ENCODE assay signal across 1 cellular context in genomic region chr1:207603777-207604176, GRCh38.
TF ChIP-seq lines count a peak whose summit lies in the region.

No MANE protein-coding gene starts in this region.

TF ChIP-seq in HepG2, 621 proteins besides CTCF, POLR2A, EP300 and RAD21 (continued from another document and continues in another):
- no peak for TF ChIP-seq CSRNP2 (CRISPR knock-in tag; conservative IDR thresholded peaks at IDR 0.05; ENCODE audit: low read depth)
- TF ChIP-seq RFX3 (CRISPR knock-in tag; IDR thresholded peaks at IDR 0.05), result no peak
- no peak for TF ChIP-seq MAZ (IDR thresholded peaks at IDR 0.05; ENCODE audit: borderline replicate concordance, low read depth, low read length)
- TF ChIP-seq MAZ (CRISPR knock-in tag; IDR thresholded peaks at IDR 0.05; ENCODE audit: low read depth), result no peak
- no peak for TF ChIP-seq WIZ (CRISPR knock-in tag; IDR thresholded peaks at IDR 0.05)
- no peak for TF ChIP-seq ZNF790 (CRISPR knock-in tag; IDR thresholded peaks at IDR 0.05; ENCODE audit: borderline replicate concordance)
- no peak for TF ChIP-seq SOX6 (IDR thresholded peaks at IDR 0.05)
- TF ChIP-seq SOX6 (CRISPR knock-in tag; IDR thresholded peaks at IDR 0.05), result peak; percentile 91
- TF ChIP-seq MTF1 (CRISPR knock-in tag; IDR thresholded peaks at IDR 0.05), result no peak
- no peak for TF ChIP-seq MED13 (CRISPR knock-in tag; IDR thresholded peaks at IDR 0.05)
- no peak for TF ChIP-seq ZNF512B (CRISPR knock-in tag; IDR thresholded peaks at IDR 0.05; ENCODE audit: borderline replicate concordance)
- TF ChIP-seq BRD4 (CRISPR knock-in tag; IDR thresholded peaks at IDR 0.05), result no peak
- no peak for TF ChIP-seq ZBTB39 (CRISPR knock-in tag; IDR thresholded peaks at IDR 0.05)
- no peak for TF ChIP-seq GTF2F1 (IDR thresholded peaks at IDR 0.05; ENCODE audit: low read length)
- TF ChIP-seq MZF1 (CRISPR knock-in tag; IDR thresholded peaks at IDR 0.05; ENCODE audit: borderline replicate concordance), result no peak
- no peak for TF ChIP-seq FLYWCH1 (CRISPR knock-in tag; IDR thresholded peaks at IDR 0.05)
- TF ChIP-seq HMG20B (CRISPR knock-in tag; conservative IDR thresholded peaks at IDR 0.05), result peak; percentile 99
- TF ChIP-seq MED1 (CRISPR knock-in tag; IDR thresholded peaks at IDR 0.05), result peak; percentile 76
- TF ChIP-seq SNAPC2 (CRISPR knock-in tag; IDR thresholded peaks at IDR 0.05), result no peak
- no peak for TF ChIP-seq SMAD1 (CRISPR knock-in tag; IDR thresholded peaks at IDR 0.05; ENCODE audit: borderline replicate concordance, low read depth)
- TF ChIP-seq IRX3 (CRISPR knock-in tag; IDR thresholded peaks at IDR 0.05; ENCODE audit: borderline replicate concordance, low read depth), result no peak
- no peak for TF ChIP-seq BCL3 (CRISPR knock-in tag; IDR thresholded peaks at IDR 0.05)
- TF ChIP-seq SP140L (CRISPR knock-in tag; IDR thresholded peaks at IDR 0.05; ENCODE audit: borderline replicate concordance), result 0 out of 2 replicates have a peak, but pooled peaks have one; percentile 60
- TF ChIP-seq ASH2L (IDR thresholded peaks at IDR 0.05; ENCODE audit: insufficient read length, low read depth, low read length), result peak; percentile 44
- TF ChIP-seq KMT2B (CRISPR knock-in tag; IDR thresholded peaks at IDR 0.05), result 0 out of 2 replicates have a peak, but pooled peaks have one; percentile 51
- TF ChIP-seq ZNF333 (CRISPR knock-in tag; IDR thresholded peaks at IDR 0.05; ENCODE audit: borderline replicate concordance), result no peak
- TF ChIP-seq ZNF713 (CRISPR knock-in tag; IDR thresholded peaks at IDR 0.05), result no peak
- no peak for TF ChIP-seq ZNF275 (CRISPR knock-in tag; IDR thresholded peaks at IDR 0.05; ENCODE audit: borderline replicate concordance)
- TF ChIP-seq ZNF770 (CRISPR knock-in tag; IDR thresholded peaks at IDR 0.05), result no peak
- no peak for TF ChIP-seq ZNF83 (CRISPR knock-in tag; IDR thresholded peaks at IDR 0.05; ENCODE audit: borderline replicate concordance)
- 0 out of 2 replicates have a peak, but pooled peaks have one; percentile 66 for TF ChIP-seq ZNF792 (CRISPR knock-in tag; IDR thresholded peaks at IDR 0.05)
- TF ChIP-seq SPEN (CRISPR knock-in tag; IDR thresholded peaks at IDR 0.05; ENCODE audit: low read depth), result no peak
- TF ChIP-seq DPF2 (CRISPR knock-in tag; IDR thresholded peaks at IDR 0.05; ENCODE audit: borderline replicate concordance, low read depth), result peak; percentile 84
- no peak for TF ChIP-seq HMGA1 (CRISPR knock-in tag; conservative IDR thresholded peaks at IDR 0.05)
- 0 out of 2 replicates have a peak, but pooled peaks have one; percentile 23 for TF ChIP-seq TFDP2 (CRISPR knock-in tag; IDR thresholded peaks at IDR 0.05)
- no peak for TF ChIP-seq ZNF350 (CRISPR knock-in tag; IDR thresholded peaks at IDR 0.05; ENCODE audit: borderline replicate concordance, low read depth)
- peak; percentile 80; the same call in 1 of the 2 replicates for TF ChIP-seq ZNF205 (CRISPR knock-in tag; IDR thresholded peaks at IDR 0.05)
- TF ChIP-seq ZNF136 (CRISPR knock-in tag; IDR thresholded peaks at IDR 0.05; ENCODE audit: low read depth), result no peak
- no peak for TF ChIP-seq HBP1 (CRISPR knock-in tag; IDR thresholded peaks at IDR 0.05; ENCODE audit: low read depth)
- 0 out of 2 replicates have a peak, but pooled peaks have one; percentile 58 for TF ChIP-seq KLF6 (CRISPR knock-in tag; IDR thresholded peaks at IDR 0.05)
- no peak for TF ChIP-seq PLRG1 (conservative IDR thresholded peaks at IDR 0.05)
- TF ChIP-seq GATAD1 (CRISPR knock-in tag; IDR thresholded peaks at IDR 0.05), result peak; percentile 47; the same call in 1 of the 2 replicates
- no peak for TF ChIP-seq TOPORS (CRISPR knock-in tag; IDR thresholded peaks at IDR 0.05)
- TF ChIP-seq EZH2 (conservative IDR thresholded peaks at IDR 0.05; ENCODE audit: low read depth, low read length), result no peak
- no peak for TF ChIP-seq CERS6 (CRISPR knock-in tag; IDR thresholded peaks at IDR 0.05)
- no peak; the same call in 1 of the 2 replicates for TF ChIP-seq DRAP1 (CRISPR knock-in tag; IDR thresholded peaks at IDR 0.05)
- TF ChIP-seq ZFP36L1 (CRISPR knock-in tag; IDR thresholded peaks at IDR 0.05), result no peak
- no peak for TF ChIP-seq ZNF746 (CRISPR knock-in tag; IDR thresholded peaks at IDR 0.05)
- peak; percentile 37; the same call in 1 of the 2 replicates for TF ChIP-seq MIER3 (CRISPR knock-in tag; IDR thresholded peaks at IDR 0.05; ENCODE audit: borderline replicate concordance)
- TF ChIP-seq KAT8 (CRISPR knock-in tag; IDR thresholded peaks at IDR 0.05), result peak; percentile 72; the same call in 1 of the 2 replicates
- no peak for TF ChIP-seq PCBP2 (optimal IDR thresholded peaks at IDR 0.05; ENCODE audit: low read depth, low read length, poor library complexity, severe bottlenecking)
- no peak for TF ChIP-seq ZNF225 (CRISPR knock-in tag; IDR thresholded peaks at IDR 0.05)
- TF ChIP-seq MXD4 (CRISPR knock-in tag; IDR thresholded peaks at IDR 0.05), result peak; percentile 74; the same call in 1 of the 2 replicates
- TF ChIP-seq HOXA5 (CRISPR knock-in tag; IDR thresholded peaks at IDR 0.05), result no peak
- 0 out of 2 replicates have a peak, but pooled peaks have one; percentile 17 for TF ChIP-seq KDM1A (CRISPR knock-in tag; IDR thresholded peaks at IDR 0.05)
